8 cellular contexts compared by ENCODE assay signal in the genomic region with DNA sequence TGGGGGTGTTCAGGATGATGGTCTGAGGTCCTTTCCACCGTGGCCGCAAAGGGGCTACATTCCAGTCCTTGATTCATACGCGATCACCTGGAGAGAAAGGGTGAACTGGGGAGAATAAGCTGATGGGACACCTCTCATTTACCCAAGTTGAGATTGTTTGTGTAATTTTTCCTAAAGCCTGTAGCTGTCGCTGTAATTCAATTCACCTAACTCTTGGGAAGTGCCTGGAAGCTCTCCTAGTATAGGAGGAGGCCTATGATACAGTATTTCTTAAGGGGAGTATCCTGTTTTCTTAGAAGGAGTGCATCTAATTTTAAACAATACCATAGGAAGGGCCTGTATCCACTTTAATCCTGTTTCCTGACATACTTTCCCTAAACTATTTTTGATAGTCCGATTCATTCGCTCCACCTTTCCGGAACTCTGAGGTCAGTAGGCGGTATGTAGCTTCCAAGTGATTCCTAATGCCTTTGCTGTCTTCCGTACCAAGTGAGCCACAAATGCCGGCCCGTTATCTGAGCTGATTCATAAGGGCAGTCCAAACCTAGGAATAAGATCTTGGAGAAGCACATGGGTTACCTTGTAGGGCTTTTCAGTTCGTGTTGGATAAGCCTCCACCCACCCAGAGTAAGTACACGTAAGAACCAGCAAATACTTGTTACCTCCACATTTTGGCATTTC.
DNase-seq lines count a peak whose midpoint lies in the region; ATAC-seq, FAIRE-seq and TF ChIP-seq lines count a peak whose summit lies in the region.
"Not testable (repeated sequence)": the region's sequence is repeated elsewhere in the genome, so short reads cannot be mapped to it uniquely, and the experiment has no call there.

No MANE protein-coding gene starts in this region.

- in situ Hi-C loops in K562 (cut with MboI) = not testable (repeated sequence)

- DNase-seq in AG09309 (ENCODE audit: low read depth); RWPE2 (ENCODE audit: low spot score); K562 (ENCODE audit: extremely low read depth in 1 of 4, low spot score in 3 of 4); smooth muscle cell (lab: John Stamatoyannopoulos, UW; ENCODE audit: unreplicated experiment): not testable (repeated sequence)
- DNase-seq in NB4 (ENCODE audit: low read depth) = peak; percentile 7
- peak in 1 of 2 donors; percentile 45 for DNase-seq in fibroblast of lung (ENCODE audit: low read depth in 2 of 2)
- peak; percentile 55 for DNase-seq in iris pigment epithelial cell (ENCODE audit: low read depth)

- not testable (repeated sequence) for H3K4me3 ChIP-seq in AG09309 (ENCODE audit: control insufficient read depth, low read depth, low read length); NB4 (ENCODE audit: low read depth, low read length); RWPE2 (ENCODE audit: severe bottlenecking); K562; fibroblast of lung (replicated peaks in 1 of 4; ENCODE audit: control extremely low read depth in 1 of 4, insufficient read depth in 1 of 4, low read depth in 3 of 4, low read length in 4 of 4); smooth muscle cell

- TF ChIP-seq CTCF in AG09309 (IDR thresholded peaks at IDR 0.05; ENCODE audit: control insufficient read depth, insufficient read depth, low read depth, low read length, missing control alignments) (peak; percentile 53), GM12873 (IDR thresholded peaks at IDR 0.05; ENCODE audit: insufficient read depth, low read depth, low read length, missing control alignments) (peak; percentile 27), RWPE2 (IDR thresholded peaks at IDR 0.05; ENCODE audit: poor library complexity, severe bottlenecking) (peak; percentile 45), K562 (IDR thresholded peaks at IDR 0.05 in 2 of 3, conservative IDR thresholded peaks at IDR 0.05 in 1 of 3; ENCODE audit: insufficient read depth in 2 of 3, low read depth in 1 of 3, low read length in 3 of 3) (0 out of 6 replicates have a peak, but pooled peaks of 2 of the 3 experiments have one; percentile 8 to 16), fibroblast of lung (conservative IDR thresholded peaks at IDR 0.05 in 1 of 2, IDR thresholded peaks at IDR 0.05 in 1 of 2; ENCODE audit: low read depth in 1 of 2, low read length in 2 of 2) (peak; percentile 25 to 33), smooth muscle cell (IDR thresholded peaks at IDR 0.05; ENCODE audit: borderline replicate concordance, insufficient read depth, poor library complexity, severe bottlenecking) (peak; percentile 27)
- not testable (repeated sequence) for TF ChIP-seq CTCF in NB4 (IDR thresholded peaks at IDR 0.05; ENCODE audit: low read depth, low read length)

- not testable (repeated sequence) for H3K27ac ChIP-seq in RWPE2 (ENCODE audit: poor library complexity, severe bottlenecking); K562 (ENCODE audit: extremely low read depth, low read depth, low read length); fibroblast of lung (ENCODE audit: insufficient read depth, low read length); smooth muscle cell (ENCODE audit: low read depth)

- intact Hi-C loops in K562 (cut with micrococcal nuclease) = loop anchor here (10.0 kb wide), 1 partner anchor 138 kb away; no protein-coding TSS in a partner anchor

- H3K9me1 ChIP-seq in K562 (ENCODE audit: control insufficient read depth, insufficient read depth, low read length) = not testable (repeated sequence)

- not testable (repeated sequence) for TF ChIP-seq EP300 in K562 (IDR thresholded peaks at IDR 0.05; ENCODE audit: low read length)

- CTCF ChIA-PET in K562 (lab: Yijun Ruan, JAX; ENCODE audit: low intra/inter-chr PET ratio) = not testable (repeated sequence)

- H3F3A ChIP-seq in smooth muscle cell (ENCODE audit: low read depth) = not testable (repeated sequence)

- BruUV-seq in K562 (replicated peaks; lab: Mats Ljungman, UMichigan) = not testable (repeated sequence)

- H3K4me2 ChIP-seq in K562 (ENCODE audit: insufficient read depth, low read length); fibroblast of lung (ENCODE audit: extremely low read depth, insufficient read depth, low read length); smooth muscle cell: not testable (repeated sequence)

- FAIRE-seq in K562 (lab: Jason Lieb, UNC) = not testable (repeated sequence)

- H3K36me3 ChIP-seq in RWPE2 (ENCODE audit: low read depth); K562 (ENCODE audit: control insufficient read depth, insufficient read depth, low read length); fibroblast of lung (ENCODE audit: control insufficient read depth, insufficient read depth, low read length); smooth muscle cell (ENCODE audit: low read depth): not testable (repeated sequence)

- not testable (repeated sequence) for TF ChIP-seq POLR2A in NB4 (IDR thresholded peaks at IDR 0.05; ENCODE audit: extremely low read depth, insufficient read length); K562 (conservative IDR thresholded peaks at IDR 0.05)

- not testable (repeated sequence) for H3K9ac ChIP-seq in K562 (ENCODE audit: insufficient read depth in 1 of 2, low read depth in 2 of 2, low read length in 2 of 2); fibroblast of lung (ENCODE audit: insufficient read depth, low read length); smooth muscle cell (ENCODE audit: low read depth)

- 6% methylated on average over 14 of the region's 14 CpGs for WGBS in K562 (ENCODE audit: insufficient coverage, low coverage, missing lambda C conversion rate)
- WGBS in smooth muscle cell (ENCODE audit: low lambda C conversion rate) = 68% methylated on average over 14 of the region's 14 CpGs

- not testable (repeated sequence) for H3K79me2 ChIP-seq in K562 (ENCODE audit: control insufficient read depth, insufficient read depth, low read length); fibroblast of lung (ENCODE audit: control insufficient read depth, insufficient read depth, low read length); smooth muscle cell (ENCODE audit: low read depth)

- H3K4me1 ChIP-seq in RWPE2 (ENCODE audit: insufficient read depth, poor library complexity, severe bottlenecking); K562 (replicated peaks in 1 of 2; ENCODE audit: control insufficient read depth in 2 of 2, insufficient read depth in 2 of 2, low read length in 2 of 2); fibroblast of lung (ENCODE audit: control insufficient read depth, extremely low read depth, insufficient read depth, low read length); smooth muscle cell (ENCODE audit: low read depth): not testable (repeated sequence)

- H3K9me3 ChIP-seq in RWPE2 (ENCODE audit: severe bottlenecking); K562 (replicated peaks; ENCODE audit: control insufficient read depth, insufficient read depth, low read depth, low read length); fibroblast of lung (ENCODE audit: control insufficient read depth, insufficient read depth, low read depth, low read length); smooth muscle cell (replicated peaks; ENCODE audit: low read depth): not testable (repeated sequence)

- POLR2A ChIA-PET in K562 (lab: Yijun Ruan, JAX) = not testable (repeated sequence)

- not testable (repeated sequence) for H2AFZ ChIP-seq in K562 (ENCODE audit: low read depth, low read length); fibroblast of lung (ENCODE audit: low read length); smooth muscle cell (ENCODE audit: low read depth)

- ATAC-seq in RWPE2 (ENCODE audit: low read depth); K562: not testable (repeated sequence)

- H3K27me3 ChIP-seq in RWPE2 (ENCODE audit: insufficient read depth, poor library complexity, severe bottlenecking); K562 (ENCODE audit: control insufficient read depth in 2 of 2, insufficient read depth in 2 of 2, low read length in 2 of 2); fibroblast of lung (ENCODE audit: control insufficient read depth, insufficient read depth, low read length); smooth muscle cell (ENCODE audit: low read depth): not testable (repeated sequence)

- not testable (repeated sequence) for H4K20me1 ChIP-seq in K562 (replicated peaks; ENCODE audit: control insufficient read depth, insufficient read depth, low read length); fibroblast of lung (ENCODE audit: control insufficient read depth, extremely low read depth, insufficient read depth, low read length); smooth muscle cell (ENCODE audit: low read depth)

- peak in 1 of 2 experiments; percentile 40; a peak in 3 of 4 replicates for TF ChIP-seq RAD21 in K562 (CRISPR knock-in tag; conservative IDR thresholded peaks at IDR 0.05 in 1 of 2, IDR thresholded peaks at IDR 0.05 in 1 of 2)
